Comparison of ENCODE assay signal across 8 cellular contexts in the genomic region with DNA sequence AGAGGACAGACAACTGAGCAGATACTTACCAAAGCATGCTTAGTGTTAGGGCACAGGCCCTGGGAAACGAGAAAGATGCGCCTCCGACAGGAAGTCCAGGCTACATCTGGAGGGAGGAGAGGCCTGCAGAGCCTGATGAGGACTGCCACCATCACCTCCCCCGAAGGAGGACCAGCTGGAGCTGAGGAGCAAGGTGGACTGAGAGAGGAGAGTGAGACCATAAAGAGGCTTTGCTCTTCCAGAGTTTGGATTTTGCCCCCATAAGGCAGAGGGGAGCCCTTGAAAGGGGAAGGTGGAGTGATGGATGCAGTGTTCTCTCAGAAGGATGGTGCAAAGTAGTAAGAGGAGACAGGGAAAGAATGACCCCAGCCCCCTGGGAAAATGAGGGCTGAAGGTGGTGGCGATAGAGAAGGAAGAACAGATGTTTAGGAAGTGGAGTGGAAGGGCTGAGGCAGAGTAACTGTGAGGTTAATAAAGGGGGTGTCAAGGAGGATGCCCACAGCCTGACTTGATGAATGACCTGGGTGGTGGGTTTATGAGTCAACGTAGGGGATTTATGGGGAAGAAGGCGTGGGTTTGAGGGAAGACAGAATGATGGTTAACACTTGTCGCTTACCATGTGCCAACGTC. TPM values are rescaled to one million over a fixed set of nuclear protein-coding genes. Genes with fewer than 3 reads are reported as not detected.
DNase-seq lines count a peak whose midpoint lies in the region; ATAC-seq and TF ChIP-seq lines count a peak whose summit lies in the region.

No MANE protein-coding gene starts in this region.

- H3K9me3 Mint-ChIP-seq in CD8-positive, alpha-beta memory T cell: no peaks in the 10 kb centered on the region

- TF ChIP-seq EP300 in gastroesophageal sphincter (IDR thresholded peaks at IDR 0.05): no peak

- peaks cover 0 to 3% of the 10 kb centered on the region in 2 donors for H3K27me3 Mint-ChIP-seq in CD8-positive, alpha-beta memory T cell

- CTCF ChIA-PET in CD8-positive, alpha-beta memory T cell (lab: Charles Lee): no interaction called here
- CTCF ChIA-PET in HEK293T (lab: Yijun Ruan, JAX): no interaction called here

- H3K27ac ChIP-seq in CD8-positive, alpha-beta memory T cell (ENCODE audit: low read depth, low read length): peak overlapping the region; percentile 83
- H3K27ac ChIP-seq in WERI-Rb-1 (peak overlapping the region; percentile 100), gastroesophageal sphincter (peak overlapping the region; percentile 14 to 99 (median 96)), spleen (peak overlapping the region; percentile 95 to 99 (median 98))

- TF ChIP-seq CTCF in WERI-Rb-1 (IDR thresholded peaks at IDR 0.05; ENCODE audit: low read depth, low read length) (no peak), gastroesophageal sphincter (IDR thresholded peaks at IDR 0.05) (no peak), spleen (IDR thresholded peaks at IDR 0.05 in 8 of 11, conservative IDR thresholded peaks at IDR 0.05 in 3 of 11) (no peak)

- peak overlapping the region; percentile 80 for H3K4me3 ChIP-seq in CD8-positive, alpha-beta memory T cell (ENCODE audit: low read length)
- H3K4me3 ChIP-seq in WERI-Rb-1 (ENCODE audit: low read depth, low read length): peak overlapping the region; percentile 61
- peak overlapping the region; percentile 50 to 99 for H3K4me3 ChIP-seq in gastroesophageal sphincter
- peak overlapping the region in 7 of 8 donors; percentile 82 to 98 (median 96) for H3K4me3 ChIP-seq in spleen

- no peak overlapping the region for H3K4me3 Mint-ChIP-seq in CD8-positive, alpha-beta memory T cell

- peaks cover 0 to 9% (median 0%) of the 10 kb centered on the region in 3 donors for H3K36me3 Mint-ChIP-seq in CD8-positive, alpha-beta memory T cell

- TF ChIP-seq POLR2A in gastroesophageal sphincter (IDR thresholded peaks at IDR 0.05) (no peak), spleen (IDR thresholded peaks at IDR 0.05) (no peak)

- no peaks in the 10 kb centered on the region for H3K9me3 ChIP-seq in CD8-positive, alpha-beta memory T cell (ENCODE audit: low read length)
- H3K9me3 ChIP-seq in WERI-Rb-1 (ENCODE audit: severe bottlenecking) (no peaks in the 10 kb centered on the region), gastroesophageal sphincter (no peaks in the 10 kb centered on the region), spleen (no peaks in the 10 kb centered on the region)

- H3K27me3 ChIP-seq in CD8-positive, alpha-beta memory T cell (ENCODE audit: insufficient read depth, low read length, poor library complexity, severe bottlenecking): no peaks in the 10 kb centered on the region
- H3K27me3 ChIP-seq in WERI-Rb-1 (ENCODE audit: insufficient read depth, low read depth, severe bottlenecking) (no peaks in the 10 kb centered on the region), gastroesophageal sphincter (no peaks in the 10 kb centered on the region), spleen (replicated peaks in 1 of 7) (no peaks in the 10 kb centered on the region)

- no peak overlapping the region for H3K27ac Mint-ChIP-seq in CD8-positive, alpha-beta memory T cell

- POLR2A ChIA-PET in CD8-positive, alpha-beta memory T cell (lab: Charles Lee): no interaction called here
- POLR2A ChIA-PET in HEK293T (lab: Yijun Ruan, JAX): interaction anchor here (1.0 to 1.3 kb wide), 2 partner anchors 8 to 33 kb away, joined by 3 to 4 read pairs; no protein-coding TSS in a partner anchor

- peak in 3 of 5 donors; percentile 1 to 6 (median 2) for DNase-seq in CD8-positive, alpha-beta memory T cell
- peak; percentile 20 for DNase-seq in HEK293T (ENCODE audit: extremely low spot score)
- DNase-seq in WERI-Rb-1: peak; percentile 55
- no peak for DNase-seq in spleen
- DNase-seq in inferior parietal cortex (ENCODE audit: extremely low spot score): no peak

- no peaks in the 10 kb centered on the region for H3K36me3 ChIP-seq in CD8-positive, alpha-beta memory T cell (ENCODE audit: insufficient read depth, low read length)
- peaks cover 31% of the 10 kb centered on the region for H3K36me3 ChIP-seq in WERI-Rb-1
- no peaks in the 10 kb centered on the region for H3K36me3 ChIP-seq in gastroesophageal sphincter
- no peaks in the 10 kb centered on the region for H3K36me3 ChIP-seq in spleen

- peaks cover 0 to 4% (median 3%) of the 10 kb centered on the region in 3 donors for H3K4me1 Mint-ChIP-seq in CD8-positive, alpha-beta memory T cell

- intact Hi-C loops in spleen (cut with DNase I; ENCODE audit: low total_unique reads): no loop called here

- ATAC-seq in gastroesophageal sphincter (no peak), HG02884 (IDR thresholded peaks at IDR 0.05; ENCODE audit: unreplicated experiment) (no peak), GM18867 (IDR thresholded peaks at IDR 0.05; ENCODE audit: unreplicated experiment) (no peak)

- 41 to 60% methylated on average over 5 of the region's 9 CpGs for WGBS in gastroesophageal sphincter (ENCODE audit: low coverage in 1 of 2), 2 donors
- 24 to 40% (median 28%) methylated on average over 9 of the region's 9 CpGs for WGBS in spleen, 5 donors

- H3K4me1 ChIP-seq in CD8-positive, alpha-beta memory T cell (ENCODE audit: insufficient read depth, low read length): peaks cover 35% of the 10 kb centered on the region
- H3K4me1 ChIP-seq in gastroesophageal sphincter (peaks cover 5 to 47% (median 23%) of the 10 kb centered on the region in 3 donors), spleen (peaks cover 34 to 68% (median 48%) of the 10 kb centered on the region in 6 donors)

TF ChIP-seq in HEK293T, 16 proteins besides CTCF, POLR2A, EP300 and RAD21:
- no peak for TF ChIP-seq NFRKB (IDR thresholded peaks at IDR 0.05)
- TF ChIP-seq HDGF (IDR thresholded peaks at IDR 0.05; ENCODE audit: borderline replicate concordance): no peak
- TF ChIP-seq SUZ12 (IDR thresholded peaks at IDR 0.05): no peak
- no peak for TF ChIP-seq CTBP1 (IDR thresholded peaks at IDR 0.05; ENCODE audit: borderline replicate concordance)
- TF ChIP-seq LEF1 (IDR thresholded peaks at IDR 0.05; ENCODE audit: borderline replicate concordance): no peak
- no peak for TF ChIP-seq FOXK2 (IDR thresholded peaks at IDR 0.05)
- no peak for TF ChIP-seq FOXA1 (IDR thresholded peaks at IDR 0.05)
- TF ChIP-seq ELF4 (IDR thresholded peaks at IDR 0.05): no peak
- no peak for TF ChIP-seq TARDBP (IDR thresholded peaks at IDR 0.05)
- TF ChIP-seq, protein P1, sequence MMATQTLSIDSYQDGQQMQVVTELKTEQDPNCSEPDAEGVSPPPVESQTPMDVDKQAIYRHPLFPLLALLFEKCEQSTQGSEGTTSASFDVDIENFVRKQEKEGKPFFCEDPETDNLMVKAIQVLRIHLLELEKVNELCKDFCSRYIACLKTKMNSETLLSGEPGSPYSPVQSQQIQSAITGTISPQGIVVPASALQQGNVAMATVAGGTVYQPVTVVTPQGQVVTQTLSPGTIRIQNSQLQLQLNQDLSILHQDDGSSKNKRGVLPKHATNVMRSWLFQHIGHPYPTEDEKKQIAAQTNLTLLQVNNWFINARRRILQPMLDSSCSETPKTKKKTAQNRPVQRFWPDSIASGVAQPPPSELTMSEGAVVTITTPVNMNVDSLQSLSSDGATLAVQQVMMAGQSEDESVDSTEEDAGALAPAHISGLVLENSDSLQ (IDR thresholded peaks at IDR 0.05): no peak
- TF ChIP-seq L3MBTL2 (conservative IDR thresholded peaks at IDR 0.05): no peak
- TF ChIP-seq SP1 (IDR thresholded peaks at IDR 0.05): no peak
- no peak for TF ChIP-seq BHLHE40 (IDR thresholded peaks at IDR 0.05; ENCODE audit: borderline replicate concordance)
- no peak for TF ChIP-seq FOXM1 (IDR thresholded peaks at IDR 0.05; ENCODE audit: borderline replicate concordance)

RNA-seq across cellular contexts. Expression of a gene that starts 1.1 kb away (rescaled TPM):
- 10 to 100 TPM; 55.4 to 55.9 TPM for total RNA-seq in CD8-positive, alpha-beta memory T cell
- 27.5 TPM for polyA plus RNA-seq in CD8-positive, alpha-beta memory T cell
- total RNA-seq in gastroesophageal sphincter (10 to 100 TPM; 10.7 to 19.9 (median 16.1) TPM), spleen (10 to 100 TPM; 28.2 to 48.4 (median 38.9) TPM)
- polyA plus RNA-seq in spleen: 10 to 100 TPM; 10.1 to 14.5 (median 10.2) TPM

Comparison
In these comparisons a context has a peak if more than half of its experiments do, and no peak if none do; other contexts are left out.
1. DNase-seq: peak in CD8-positive, alpha-beta memory T cell (3 of 5), HEK293T (single experiment) and WERI-Rb-1 (single experiment); none in spleen (single experiment) and inferior parietal cortex (single experiment).
2. Peak in every context shown above with its lines, with median percentiles within 50 percentile points of each other: H3K27ac ChIP-seq and H3K4me3 ChIP-seq.